ENCODE assay signal across 15 cellular contexts in genomic region chr1:98044071-98044697, GRCh38.
DNase-seq lines count a peak whose midpoint lies in the region; ATAC-seq and TF ChIP-seq lines count a peak whose summit lies in the region.
"Had no signal": no experiment of that assay in that cellular context is flagged by ENCODE, and none has a peak within 500 bp of the region (broad histone marks: within the 10 kb centered on the region; RNA-seq: fewer than 3 reads in every experiment).

No MANE protein-coding gene starts in this region.

- H3K9ac ChIP-seq in neural cell (ENCODE audit: low read length): no peak overlapping the region
- H3K9ac ChIP-seq in trophoblast cell (ENCODE audit: low read length): no peak overlapping the region

- no peak overlapping the region for H3K18ac ChIP-seq in trophoblast cell (ENCODE audit: low read length)

- H2BK5ac ChIP-seq in trophoblast cell (ENCODE audit: low read depth, low read length, poor library complexity): no peak overlapping the region

- no peak overlapping the region for H2AK5ac ChIP-seq in trophoblast cell (ENCODE audit: low read length)

- H3K4me1 ChIP-seq in trophoblast cell (ENCODE audit: control insufficient read depth in 1 of 2, insufficient read depth in 2 of 2, low read length in 2 of 2): peaks cover 0 to 5% of the 10 kb centered on the region in 2 experiments

- H2BK120ac ChIP-seq in trophoblast cell (ENCODE audit: insufficient read depth, low read length, poor library complexity): no peak overlapping the region

- no peak for TF ChIP-seq RAD21 in neural cell (conservative IDR thresholded peaks at IDR 0.05)

- no peak overlapping the region for H4K12ac ChIP-seq in trophoblast cell (ENCODE audit: low read depth, low read length)

- H3F3A ChIP-seq in neural cell (ENCODE audit: insufficient read depth, low read length, poor library complexity, severe bottlenecking): no peaks in the 10 kb centered on the region

- no peak overlapping the region for H3K27ac ChIP-seq in neural cell (ENCODE audit: low read length)
- no peak overlapping the region for H3K27ac ChIP-seq in trophoblast cell (ENCODE audit: low read depth, low read length)
- H3K27ac ChIP-seq: 22Rv1, body of pancreas, left lung, thyroid gland had no signal

- H3K27me3 ChIP-seq in neural cell (ENCODE audit: insufficient read depth, low read depth, low read length) (peaks cover 12% of the 10 kb centered on the region), trophoblast cell (ENCODE audit: insufficient read depth, low read length) (peaks cover 32% of the 10 kb centered on the region)

- peak overlapping the region; percentile 83 for H3K4me3 ChIP-seq in choroid plexus epithelial cell (ENCODE audit: low read depth, low read length)
- peak overlapping the region; percentile 72 for H3K4me3 ChIP-seq in neural cell (ENCODE audit: low read length)
- no peak overlapping the region for H3K4me3 ChIP-seq in trophoblast cell (ENCODE audit: low read depth, low read length)
- H3K4me3 ChIP-seq: body of pancreas, thyroid gland had no signal

- no peaks in the 10 kb centered on the region for H3K9me2 ChIP-seq in neural cell (ENCODE audit: insufficient read depth, low read length)

- TF ChIP-seq EP300 in neural cell (conservative IDR thresholded peaks at IDR 0.05; ENCODE audit: poor library complexity, severe bottlenecking): no peak

- WGBS in trophoblast cell (ENCODE audit: extremely low coverage, insufficient coverage, insufficient read length): no CpG with 5 or more reads among the region's 12 CpGs

- no peak overlapping the region for H4K8ac ChIP-seq in trophoblast cell (ENCODE audit: low read depth, low read length)

- peaks cover 49% of the 10 kb centered on the region for H3K79me2 ChIP-seq in neural cell (replicated peaks; ENCODE audit: insufficient read depth, low read length)
- no peaks in the 10 kb centered on the region for H3K79me2 ChIP-seq in trophoblast cell (ENCODE audit: control insufficient read depth, insufficient read depth, low read length, poor library complexity)

- H3K4me2 ChIP-seq in neural cell (ENCODE audit: low read length): peak overlapping the region; percentile 9
- H3K4me2 ChIP-seq in trophoblast cell (ENCODE audit: low read length): no peak overlapping the region

- H3K79me1 ChIP-seq in trophoblast cell (ENCODE audit: low read length): no peaks in the 10 kb centered on the region

- H4K91ac ChIP-seq in trophoblast cell (ENCODE audit: low read depth, low read length): no peak overlapping the region

- H3K14ac ChIP-seq in trophoblast cell (ENCODE audit: low read length): no peak overlapping the region

- H4K20me1 ChIP-seq in neural cell (ENCODE audit: insufficient read depth): no peaks in the 10 kb centered on the region

- H3K36me3 ChIP-seq in neural cell (ENCODE audit: insufficient read depth, low read length): no peaks in the 10 kb centered on the region
- H3K36me3 ChIP-seq in trophoblast cell (ENCODE audit: control insufficient read depth in 1 of 2, insufficient read depth in 2 of 2, low read length in 2 of 2): no peaks in the 10 kb centered on the region
- H3K36me3 ChIP-seq: left lung, thyroid gland had no signal

- H3K4ac ChIP-seq in trophoblast cell (ENCODE audit: low read depth, low read length): no peak overlapping the region

- no peaks in the 10 kb centered on the region for H3K9me3 ChIP-seq in neural cell (ENCODE audit: low read length)
- no peaks in the 10 kb centered on the region for H3K9me3 ChIP-seq in trophoblast cell (ENCODE audit: insufficient read depth, low read depth, low read length)
- H3K9me3 ChIP-seq: body of pancreas, left lung, thyroid gland had no signal

- no peak for ATAC-seq in GM21528 (IDR thresholded peaks at IDR 0.05; ENCODE audit: low FRiP score, unreplicated experiment)
- ATAC-seq: body of pancreas had no signal

- no peak overlapping the region for H2BK12ac ChIP-seq in trophoblast cell (ENCODE audit: low read length)

- DNase-seq in NCI-H1105 treated with DMSO at 0.1 percent for 48 hours (lab: John Stamatoyannopoulos, UW) (peak; percentile 62), NCI-H1105 (lab: John Stamatoyannopoulos, UW) (no peak), NCI-H2227 (lab: John Stamatoyannopoulos, UW; ENCODE audit: unreplicated experiment) (peak; percentile 62), choroid plexus epithelial cell (ENCODE audit: low read depth) (no peak), trophoblast cell (no peak), SIG-M5 (lab: John Stamatoyannopoulos, UW) (no peak)
- DNase-seq: activated B cell treated with CpG ODN at 0.5 μM for 24 hours, body of pancreas, EL, NCI-H2081, thyroid gland had no signal

- TF ChIP-seq CTCF in choroid plexus epithelial cell (conservative IDR thresholded peaks at IDR 0.05; ENCODE audit: low read depth, low read length) (no peak), neural cell (IDR thresholded peaks at IDR 0.05; ENCODE audit: poor library complexity, severe bottlenecking) (no peak)

- H2AFZ ChIP-seq in neural cell (ENCODE audit: low read depth, low read length): no peak overlapping the region
- H2AFZ ChIP-seq in trophoblast cell (ENCODE audit: insufficient read depth, low read length, poor library complexity): no peak overlapping the region

- no peak overlapping the region for H3K23ac ChIP-seq in trophoblast cell (ENCODE audit: low read length)

TF ChIP-seq in neural cell, 6 proteins besides CTCF, POLR2A, EP300 and RAD21:
- TF ChIP-seq SMC3 (conservative IDR thresholded peaks at IDR 0.05; ENCODE audit: poor library complexity): no peak
- TF ChIP-seq TAF1 (IDR thresholded peaks at IDR 0.05; ENCODE audit: low read depth): no peak
- no peak for TF ChIP-seq MXI1 (conservative IDR thresholded peaks at IDR 0.05; ENCODE audit: poor library complexity, severe bottlenecking)
- TF ChIP-seq EZH2 (IDR thresholded peaks at IDR 0.05; ENCODE audit: borderline replicate concordance, insufficient read depth, low read length, poor library complexity, severe bottlenecking): no peak
- TF ChIP-seq POLR2AphosphoS5 (IDR thresholded peaks at IDR 0.05): no peak
- no peak for TF ChIP-seq REST (IDR thresholded peaks at IDR 0.05; ENCODE audit: borderline replicate concordance)

Comparison
In these comparisons a context has a peak if more than half of its experiments do, and no peak if none do; other contexts are left out.
1. DNase-seq: peak in NCI-H1105 treated with DMSO at 0.1 percent for 48 hours (single experiment) and NCI-H2227 (single experiment); none in NCI-H1105 (single experiment), choroid plexus epithelial cell (single experiment), trophoblast cell (0 of 2) and SIG-M5 (single experiment).